22 cellular contexts compared by ENCODE assay signal in genomic region chr2:38650012-38650411, GRCh38. TPM values are rescaled to one million over a fixed set of nuclear protein-coding genes. Genes with fewer than 3 reads are reported as not detected.
DNase-seq lines count a peak whose midpoint lies in the region; ATAC-seq, FAIRE-seq and TF ChIP-seq lines count a peak whose summit lies in the region.
"Had no signal": no experiment of that assay in that cellular context is flagged by ENCODE, and none has a peak within 500 bp of the region (broad histone marks: within the 10 kb centered on the region; RNA-seq: fewer than 3 reads in every experiment).

No MANE protein-coding gene starts in this region.

- H3K27ac ChIP-seq in HepG2 (ENCODE audit: extremely low read length, insufficient read depth, low read length) = no peak overlapping the region
- H3K27ac ChIP-seq: BLaER1, RWPE1 had no signal

- H3K79me2 ChIP-seq in HepG2 (ENCODE audit: insufficient read depth, low read length) = no peaks in the 10 kb centered on the region

- no peak for FAIRE-seq in HepG2 (lab: Jason Lieb, UNC)
- FAIRE-seq: GM19239 had no signal

- TF ChIP-seq RAD21 in HepG2 (CRISPR knock-in tag; IDR thresholded peaks at IDR 0.05) = no peak

- H2AFZ ChIP-seq in HepG2 (ENCODE audit: low read length) = no peak overlapping the region

- no peak for TF ChIP-seq CTCF in HepG2 (CRISPR knock-in tag; IDR thresholded peaks at IDR 0.05)

- TF ChIP-seq EP300 in HepG2 (IDR thresholded peaks at IDR 0.05; ENCODE audit: low read depth in 2 of 2, low read length in 2 of 2) (no peak), HepG2 (CRISPR knock-in tag; IDR thresholded peaks at IDR 0.05; ENCODE audit: borderline replicate concordance) (no peak)

- no peak overlapping the region for H3K9ac ChIP-seq in HepG2 (ENCODE audit: insufficient read depth, low read depth, low read length)
- H3K9ac ChIP-seq: BLaER1, SK-N-SH had no signal

- WGBS in HepG2 (ENCODE audit: low lambda C conversion rate) = 63% methylated on average over 6 of the region's 6 CpGs

- in situ Hi-C loops in HepG2 (cut with HindIII; ENCODE audit: extremely low pct_ligation_motif_present, low pct_unique_long_range_greater_than_20kb) = no loop called here

- TF ChIP-seq POLR2A in HepG2 (IDR thresholded peaks at IDR 0.05; ENCODE audit: insufficient read depth in 1 of 2, low read depth in 2 of 2, low read length in 2 of 2) = no peak

- H4K20me1 ChIP-seq in HepG2 (ENCODE audit: insufficient read depth, low read length) = no peaks in the 10 kb centered on the region
- H4K20me1 ChIP-seq: BLaER1 had no signal

- POLR2A ChIA-PET in activated CD4-positive, alpha-beta memory T cell treated with anti-CD3 and anti-CD28 coated beads, Interleukin-2, amount 10 ng/mL, durations not matched to agents 7 days and 5 days (lab: Charles Lee) = interaction anchor here (1.0 to 11.9 kb wide), 4 partner anchors 11 to 50 kb away, joined by 3 to 165 read pairs (median 56); partner anchors contain the start of genes GALM and HNRNPLL
- POLR2A ChIA-PET in activated CD4-positive, alpha-beta memory T cell treated with anti-CD3 and anti-CD28 coated beads for 36 hours (lab: Charles Lee) = no interaction called here
- POLR2A ChIA-PET in HepG2 (lab: Yijun Ruan, JAX) = no interaction called here

- no peak overlapping the region for H3K4me3 Mint-ChIP-seq in activated CD4-positive, alpha-beta memory T cell treated with anti-CD3 and anti-CD28 coated beads, Interleukin-2, amount 10 ng/mL, durations not matched to agents 7 days and 5 days
- H3K4me3 Mint-ChIP-seq in activated CD4-positive, alpha-beta memory T cell treated with anti-CD3 and anti-CD28 coated beads for 36 hours = no peak overlapping the region
- H3K4me3 Mint-ChIP-seq: CD8-positive, alpha-beta memory T cell had no signal

- no peaks in the 10 kb centered on the region for H3K36me3 ChIP-seq in HepG2 (replicated peaks in 1 of 2; ENCODE audit: control insufficient read depth in 1 of 2, insufficient read depth in 2 of 2, low read length in 2 of 2)
- H3K36me3 ChIP-seq: BLaER1, MG63 had no signal

- peaks cover 61% of the 10 kb centered on the region for H3K4me1 ChIP-seq in HepG2 (ENCODE audit: insufficient read depth, low read length)

- no peaks in the 10 kb centered on the region; a peak in 2 of 5 replicates for H3K27me3 ChIP-seq in HepG2 (ENCODE audit: control insufficient read depth in 1 of 2, insufficient read depth in 2 of 2, low read length in 2 of 2)
- H3K27me3 ChIP-seq: BLaER1, MG63 had no signal

- DNase-seq in activated CD4-positive, alpha-beta memory T cell treated with anti-CD3 and anti-CD28 coated beads, Interleukin-2, amount 10 ng/mL, durations not matched to agents 7 days and 5 days = no peak
- no peak for DNase-seq in activated CD4-positive, alpha-beta memory T cell treated with anti-CD3 and anti-CD28 coated beads for 36 hours
- peak; percentile 3 for DNase-seq in NCI-H69 (lab: John Stamatoyannopoulos, UW)
- no peak for DNase-seq in left colon
- DNase-seq in HepG2 (ENCODE audit: low spot score) = no peak
- DNase-seq: CD8-positive, alpha-beta memory T cell; EL; GF-D8; H7; MG63; NCI-H1417; NCI-H1694 treated with DMSO at 0.1 percent for 48 hours; NCI-H2081 treated with DMSO at 0.1 percent for 48 hours; NCI-H2171 treated with DMSO at 0.1 percent for 48 hours; PC-3; SHP77 treated with DMSO at 0.1 percent for 48 hours; SK-N-SH had no signal

- H3K4me2 ChIP-seq in HepG2 (ENCODE audit: low read depth, low read length) = no peak overlapping the region
- H3K4me2 ChIP-seq: BLaER1, SK-N-SH had no signal

- peaks cover 76% of the 10 kb centered on the region for H3K4me1 Mint-ChIP-seq in activated CD4-positive, alpha-beta memory T cell treated with anti-CD3 and anti-CD28 coated beads, Interleukin-2, amount 10 ng/mL, durations not matched to agents 7 days and 5 days
- H3K4me1 Mint-ChIP-seq in activated CD4-positive, alpha-beta memory T cell treated with anti-CD3 and anti-CD28 coated beads for 36 hours (ENCODE audit: low read depth) = peaks cover 65% of the 10 kb centered on the region

- intact Hi-C loops in activated CD4-positive, alpha-beta memory T cell treated with anti-CD3 and anti-CD28 coated beads for 36 hours (cut with micrococcal nuclease) = no loop called here
- intact Hi-C loops in left colon (cut with DNase I, micrococcal nuclease) (no loop called here), HepG2 (cut with micrococcal nuclease; ENCODE audit: unreplicated experiment) (no loop called here)

- peaks cover 30% of the 10 kb centered on the region for H3K36me3 Mint-ChIP-seq in activated CD4-positive, alpha-beta memory T cell treated with anti-CD3 and anti-CD28 coated beads, Interleukin-2, amount 10 ng/mL, durations not matched to agents 7 days and 5 days (ENCODE audit: low read depth)
- H3K36me3 Mint-ChIP-seq in activated CD4-positive, alpha-beta memory T cell treated with anti-CD3 and anti-CD28 coated beads for 36 hours = peaks cover 2% of the 10 kb centered on the region

- H3K9me3 ChIP-seq in HepG2 (ENCODE audit: low read length) = no peaks in the 10 kb centered on the region
- H3K9me3 ChIP-seq: MG63, SK-N-SH had no signal

- H3K4me3 ChIP-seq in HepG2 (replicated peaks in 1 of 3; ENCODE audit: insufficient read depth in 1 of 3, low read depth in 2 of 3, low read length in 3 of 3) = no peak overlapping the region
- H3K4me3 ChIP-seq: BLaER1, MG63 had no signal

- BruUV-seq in HepG2 (replicated peaks; lab: Mats Ljungman, UMichigan) = no TSS peak

- peak; percentile 80 for ATAC-seq in left colon
- no peak for ATAC-seq in HepG2
- ATAC-seq in activated CD4-positive, CD25-positive, alpha-beta regulatory T cell treated with anti-CD3 and anti-CD28 coated beads, Interleukin-2, amount 50 U/mL, for 24 hours = no peak
- no peak for ATAC-seq in GM19351 (IDR thresholded peaks at IDR 0.05; ENCODE audit: unreplicated experiment)
- ATAC-seq: PC-3 had no signal

- peak overlapping the region; percentile 95 for H3K27ac Mint-ChIP-seq in activated CD4-positive, alpha-beta memory T cell treated with anti-CD3 and anti-CD28 coated beads, Interleukin-2, amount 10 ng/mL, durations not matched to agents 7 days and 5 days
- H3K27ac Mint-ChIP-seq in activated CD4-positive, alpha-beta memory T cell treated with anti-CD3 and anti-CD28 coated beads for 36 hours = no peak overlapping the region

- H3K27me3 Mint-ChIP-seq in activated CD4-positive, alpha-beta memory T cell treated with anti-CD3 and anti-CD28 coated beads, Interleukin-2, amount 10 ng/mL, durations not matched to agents 7 days and 5 days = no peaks in the 10 kb centered on the region
- no peaks in the 10 kb centered on the region for H3K27me3 Mint-ChIP-seq in activated CD4-positive, alpha-beta memory T cell treated with anti-CD3 and anti-CD28 coated beads for 36 hours
- H3K27me3 Mint-ChIP-seq: CD8-positive, alpha-beta memory T cell had no signal

- CTCF ChIA-PET in activated CD4-positive, alpha-beta memory T cell treated with anti-CD3 and anti-CD28 coated beads, Interleukin-2, amount 10 ng/mL, durations not matched to agents 7 days and 5 days (lab: Charles Lee) = interaction anchor here (3.1 kb wide), 1 partner anchor 17 kb away, joined by 11 read pairs; the partner anchor contains the start of gene GALM
- CTCF ChIA-PET in activated CD4-positive, alpha-beta memory T cell treated with anti-CD3 and anti-CD28 coated beads for 36 hours (lab: Charles Lee) = interaction anchor here (1.3 kb wide), 1 partner anchor 47 kb away, joined by 5 read pairs; no protein-coding TSS in a partner anchor
- CTCF ChIA-PET in HepG2 (lab: Yijun Ruan, JAX; ENCODE audit: low intra/inter-chr PET ratio, low total read pairs) = no interaction called here

- H3K9me3 Mint-ChIP-seq in activated CD4-positive, alpha-beta memory T cell treated with anti-CD3 and anti-CD28 coated beads, Interleukin-2, amount 10 ng/mL, durations not matched to agents 7 days and 5 days = peaks cover 20% of the 10 kb centered on the region
- H3K9me3 Mint-ChIP-seq in activated CD4-positive, alpha-beta memory T cell treated with anti-CD3 and anti-CD28 coated beads for 36 hours = peaks cover 3% of the 10 kb centered on the region

RNA-seq across cellular contexts. Expression of gene GALM, which starts 15.9 kb away (rescaled TPM):
- total RNA-seq in activated CD4-positive, alpha-beta memory T cell treated with anti-CD3 and anti-CD28 coated beads, Interleukin-2, amount 10 ng/mL, durations not matched to agents 7 days and 5 days = 10 to 100 TPM; 94.7 to 97.4 TPM
- 10 to 100 TPM; 90.2 to 95.3 TPM for total RNA-seq in activated CD4-positive, alpha-beta memory T cell treated with anti-CD3 and anti-CD28 coated beads for 36 hours
- total RNA-seq in left colon = 10 to 100 TPM; 51.6 to 59.0 TPM
- total RNA-seq in HepG2 (2016; rRNA removed; fragmentation: Illumina TruSeq; extraction: Trizol) = 90.0 and 114 TPM in 2 replicates
- 23.4 and 25.3 TPM in 2 replicates for total RNA-seq in HepG2 (2016; cell fraction: cytosol; rRNA removed; fragmentation: Illumina TruSeq; extraction: Trizol; ENCODE audit: low read depth)
- total RNA-seq in HepG2 (2016; cell fraction: insoluble cytoplasmic fraction; rRNA removed; fragmentation: Illumina TruSeq; extraction: Trizol) = 97.4 and 121 TPM in 2 replicates
- 42.3 and 46.2 TPM in 2 replicates for total RNA-seq in HepG2 (2016; cell fraction: membrane; rRNA removed; fragmentation: Illumina TruSeq; extraction: Trizol)
- 40.2 and 41.1 TPM in 2 replicates for total RNA-seq in HepG2 (2016; cell fraction: nucleus; rRNA removed; fragmentation: Illumina TruSeq; extraction: Trizol)
- polyA plus RNA-seq in HepG2 (2011; rRNA removed) = 60.3 and 65.5 TPM in 2 replicates
- polyA plus RNA-seq in HepG2 (2011; cell fraction: cytosol; rRNA removed) = 55.9 and 67.8 TPM in 2 replicates
- 18.3 and 26.1 TPM in 2 replicates for polyA plus RNA-seq in HepG2 (2011; cell fraction: nucleus; rRNA removed)
- polyA plus RNA-seq in HepG2 (2012) = 53.1 and 67.0 TPM in 2 replicates
- polyA plus RNA-seq in HepG2 (2016; cell fraction: cytosol; fragmentation: Illumina TruSeq; extraction: Trizol; ENCODE audit: low read depth) = 17.3 and 18.5 TPM in 2 replicates
- polyA plus RNA-seq in HepG2 (2016; cell fraction: insoluble cytoplasmic fraction; fragmentation: Illumina TruSeq; extraction: Trizol; ENCODE audit: low read depth) = 102 TPM in 2 replicates
- 25.4 and 26.1 TPM in 2 replicates for polyA plus RNA-seq in HepG2 (2016; cell fraction: membrane; fragmentation: Illumina TruSeq; extraction: Trizol; ENCODE audit: low read depth)
- 43.2 and 47.8 TPM in 2 replicates for polyA plus RNA-seq in HepG2 (2016; cell fraction: nucleus; fragmentation: Illumina TruSeq; extraction: Trizol; ENCODE audit: insufficient read depth, low read depth)
- 20.6 and 67.6 TPM in 2 replicates for polyA minus RNA-seq in HepG2 (2011; rRNA and poly(A)+ RNA removed; ENCODE audit: low replicate concordance)
- polyA minus RNA-seq in HepG2 (2011; cell fraction: cytosol; rRNA and poly(A)+ RNA removed) = 37.5 and 41.1 TPM in 2 replicates
- polyA minus RNA-seq in HepG2 (2011; cell fraction: nucleus; rRNA and poly(A)+ RNA removed) = 40.4 and 46.2 TPM in 2 replicates

RNA-seq across cellular contexts. Expression of gene HNRNPLL, which starts 47.3 kb away (rescaled TPM):
- total RNA-seq in activated CD4-positive, alpha-beta memory T cell treated with anti-CD3 and anti-CD28 coated beads, Interleukin-2, amount 10 ng/mL, durations not matched to agents 7 days and 5 days = 100 to 1,000 TPM; 104 to 119 TPM
- total RNA-seq in activated CD4-positive, alpha-beta memory T cell treated with anti-CD3 and anti-CD28 coated beads for 36 hours = 100 to 1,000 TPM; 106 to 108 TPM
- 10 to 100 TPM; 43.3 to 45.8 TPM for total RNA-seq in left colon
- total RNA-seq in HepG2 (2016; rRNA removed; fragmentation: Illumina TruSeq; extraction: Trizol) = 91.9 and 103 TPM in 2 replicates
- total RNA-seq in HepG2 (2016; cell fraction: cytosol; rRNA removed; fragmentation: Illumina TruSeq; extraction: Trizol; ENCODE audit: low read depth) = 52.7 and 54.6 TPM in 2 replicates
- 92.9 and 108 TPM in 2 replicates for total RNA-seq in HepG2 (2016; cell fraction: insoluble cytoplasmic fraction; rRNA removed; fragmentation: Illumina TruSeq; extraction: Trizol)
- total RNA-seq in HepG2 (2016; cell fraction: membrane; rRNA removed; fragmentation: Illumina TruSeq; extraction: Trizol) = 54.8 and 56.7 TPM in 2 replicates
- total RNA-seq in HepG2 (2016; cell fraction: nucleus; rRNA removed; fragmentation: Illumina TruSeq; extraction: Trizol) = 147 and 151 TPM in 2 replicates
- 34.3 and 49.4 TPM in 2 replicates for polyA plus RNA-seq in HepG2 (2011; rRNA removed)
- 17.6 and 20.9 TPM in 2 replicates for polyA plus RNA-seq in HepG2 (2011; cell fraction: cytosol; rRNA removed)
- polyA plus RNA-seq in HepG2 (2011; cell fraction: nucleus; rRNA removed) = 29.2 and 34.2 TPM in 2 replicates
- polyA plus RNA-seq in HepG2 (2012) = 32.8 and 45.3 TPM in 2 replicates
- 13.0 and 17.4 TPM in 2 replicates for polyA plus RNA-seq in HepG2 (2016; cell fraction: cytosol; fragmentation: Illumina TruSeq; extraction: Trizol; ENCODE audit: low read depth)
- polyA plus RNA-seq in HepG2 (2016; cell fraction: insoluble cytoplasmic fraction; fragmentation: Illumina TruSeq; extraction: Trizol; ENCODE audit: low read depth) = 75.8 and 78.0 TPM in 2 replicates
- 27.6 and 27.9 TPM in 2 replicates for polyA plus RNA-seq in HepG2 (2016; cell fraction: membrane; fragmentation: Illumina TruSeq; extraction: Trizol; ENCODE audit: low read depth)
- 66.8 and 68.2 TPM in 2 replicates for polyA plus RNA-seq in HepG2 (2016; cell fraction: nucleus; fragmentation: Illumina TruSeq; extraction: Trizol; ENCODE audit: insufficient read depth, low read depth)
- 14.7 and 21.6 TPM in 2 replicates for polyA minus RNA-seq in HepG2 (2011; rRNA and poly(A)+ RNA removed; ENCODE audit: low replicate concordance)
- polyA minus RNA-seq in HepG2 (2011; cell fraction: cytosol; rRNA and poly(A)+ RNA removed) = 25.8 and 30.8 TPM in 2 replicates
- polyA minus RNA-seq in HepG2 (2011; cell fraction: nucleus; rRNA and poly(A)+ RNA removed) = 227 and 258 TPM in 2 replicates
